In the genomic region with DNA sequence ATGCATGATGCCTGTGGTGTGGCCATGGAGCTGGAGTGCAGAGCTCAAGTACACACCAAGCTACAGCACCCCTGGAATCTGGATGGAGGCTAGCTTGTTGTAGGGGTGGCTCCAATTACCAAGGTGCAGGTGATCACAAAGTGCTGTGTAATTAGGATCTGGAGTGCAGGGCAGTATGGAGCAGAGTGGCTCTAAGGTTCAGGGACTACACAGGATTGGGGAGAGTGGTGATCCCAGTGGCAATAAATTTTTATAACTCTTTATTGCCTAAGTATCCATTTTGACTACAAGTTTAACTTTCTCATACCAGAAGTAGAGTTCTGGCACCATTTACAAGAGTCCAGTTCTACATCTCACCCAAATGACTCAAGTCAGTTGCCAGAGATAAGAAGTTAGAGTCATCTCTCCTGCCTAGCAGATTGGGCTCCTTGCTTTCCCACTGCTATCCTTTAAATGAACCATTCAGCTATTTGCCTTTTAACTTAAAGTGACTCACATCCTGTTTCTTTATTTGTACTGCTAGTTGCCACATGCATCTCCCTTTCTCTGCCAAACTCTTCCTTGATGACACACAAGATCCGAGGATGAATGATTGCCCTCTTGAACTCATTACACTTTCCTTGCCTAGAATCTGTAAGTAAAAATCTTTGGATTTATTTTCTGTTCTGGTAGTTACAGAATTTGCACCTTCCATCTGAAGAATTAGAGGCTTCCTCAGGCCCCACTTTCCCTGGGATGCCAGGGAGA, we compare ENCODE assay signal across 11 cellular contexts.
DNase-seq lines count a peak whose midpoint lies in the region; TF ChIP-seq lines count a peak whose summit lies in the region.
"Had no signal": no experiment of that assay in that cellular context is flagged by ENCODE, and none has a peak within 500 bp of the region (broad histone marks: within the 10 kb centered on the region; RNA-seq: fewer than 3 reads in every experiment).

No MANE protein-coding gene starts in this region.

- H3K4me3 Mint-ChIP-seq in HFFc6 = peak overlapping the region; percentile 16

- no peaks in the 10 kb centered on the region; the same call in 1 of the 2 replicates for H3K27me3 Mint-ChIP-seq in HFFc6 (ENCODE audit: insufficient read depth)

- no peak overlapping the region for H3K4me3 ChIP-seq in SJSA1
- no peak overlapping the region for H3K4me3 ChIP-seq in fibroblast of mammary gland (ENCODE audit: control insufficient read depth, low read depth, low read length)
- no peak overlapping the region for H3K4me3 ChIP-seq in smooth muscle cell

- H3K27ac Mint-ChIP-seq in HFFc6 = peak overlapping the region; percentile 81

- H4K20me1 ChIP-seq in smooth muscle cell (ENCODE audit: low read depth) = no peaks in the 10 kb centered on the region

- H3K4me1 ChIP-seq in SJSA1 (replicated peaks) (peaks cover 14% of the 10 kb centered on the region), smooth muscle cell (ENCODE audit: low read depth) (no peaks in the 10 kb centered on the region)
- H3K4me1 ChIP-seq: parathyroid adenoma had no signal

- H3K9me3 ChIP-seq in SJSA1 (replicated peaks) = no peaks in the 10 kb centered on the region
- no peaks in the 10 kb centered on the region for H3K9me3 ChIP-seq in smooth muscle cell (replicated peaks; ENCODE audit: low read depth)

- no peaks in the 10 kb centered on the region for H3K36me3 Mint-ChIP-seq in HFFc6 (ENCODE audit: low read depth)

- H3K4me2 ChIP-seq in smooth muscle cell = no peak overlapping the region

- no peak for TF ChIP-seq CTCF in HFFc6 (IDR thresholded peaks at IDR 0.05)
- TF ChIP-seq CTCF in fibroblast of mammary gland (conservative IDR thresholded peaks at IDR 0.05; ENCODE audit: control insufficient read depth, insufficient read depth, low read depth, low read length) = no peak
- no peak for TF ChIP-seq CTCF in smooth muscle cell (IDR thresholded peaks at IDR 0.05; ENCODE audit: borderline replicate concordance, insufficient read depth, poor library complexity, severe bottlenecking)

- H3K36me3 ChIP-seq in SJSA1 = no peaks in the 10 kb centered on the region
- H3K36me3 ChIP-seq in smooth muscle cell (ENCODE audit: low read depth) = no peaks in the 10 kb centered on the region

- no peaks in the 10 kb centered on the region for H3F3A ChIP-seq in smooth muscle cell (ENCODE audit: low read depth)

- no peak overlapping the region for H3K9ac ChIP-seq in smooth muscle cell (ENCODE audit: low read depth)
- H3K9ac ChIP-seq: parathyroid adenoma had no signal

- peak overlapping the region; percentile 1 for H2AFZ ChIP-seq in smooth muscle cell (ENCODE audit: low read depth)
- H2AFZ ChIP-seq: parathyroid adenoma had no signal

- WGBS in smooth muscle cell (ENCODE audit: low lambda C conversion rate) = 3% methylated on average over 1 of the region's 1 CpG

- H3K27me3 ChIP-seq in SJSA1 (replicated peaks) = no peaks in the 10 kb centered on the region
- H3K27me3 ChIP-seq in smooth muscle cell (ENCODE audit: low read depth) = no peaks in the 10 kb centered on the region

- DNase-seq in HFFc6 (peak; percentile 94), SJSA1 (ENCODE audit: low read depth in 1 of 2, low spot score in 2 of 2) (peak in 1 of 2 experiments; percentile 20), fibroblast of mammary gland (ENCODE audit: low read depth) (peak; percentile 98), smooth muscle cell (lab: John Stamatoyannopoulos, UW; ENCODE audit: unreplicated experiment) (no peak), NCI-H748 (lab: John Stamatoyannopoulos, UW; ENCODE audit: unreplicated experiment) (no peak), nucleus accumbens (lab: John Stamatoyannopoulos, UW) (no peak), HuH-7.5 (ENCODE audit: low spot score) (no peak)
- DNase-seq in stimulated activated CD4-positive, alpha-beta T cell treated with anti-CD3 and anti-CD28 coated beads, Interleukin-2, amount 100 ng/mL, for 48 hours = no peak
- DNase-seq: MM.1S; stimulated activated CD8-positive, alpha-beta memory T cell treated with anti-CD3 and anti-CD28 coated beads, Interleukin-4, amount 100 ng/mL, for 48 hours had no signal

- peaks cover 22% of the 10 kb centered on the region for H3K4me1 Mint-ChIP-seq in HFFc6 (ENCODE audit: low read depth)

- H3K79me2 ChIP-seq in smooth muscle cell (ENCODE audit: low read depth) = no peaks in the 10 kb centered on the region
- H3K79me2 ChIP-seq: parathyroid adenoma had no signal

- H3K9me3 Mint-ChIP-seq in HFFc6 = no peaks in the 10 kb centered on the region; the same call in 1 of the 2 replicates

- H3K27ac ChIP-seq in SJSA1 (peak overlapping the region; percentile 37), smooth muscle cell (ENCODE audit: low read depth) (peak overlapping the region; percentile 70)
- H3K27ac ChIP-seq: parathyroid adenoma had no signal

Comparison
In these comparisons a context has a peak if more than half of its experiments do, and no peak if none do; other contexts are left out.
1. DNase-seq: peak in HFFc6 (single experiment) and fibroblast of mammary gland (single experiment); none in smooth muscle cell (single experiment), stimulated activated CD4-positive, alpha-beta T cell treated with anti-CD3 and anti-CD28 coated beads, Interleukin-2, amount 100 ng/mL, for 48 hours (0 of 2), NCI-H748 (single experiment), nucleus accumbens (0 of 56) and HuH-7.5 (single experiment).